9 cellular contexts compared by ENCODE assay signal in genomic region chr6:126180585-126180984, GRCh38.
DNase-seq lines count a peak whose midpoint lies in the region; ATAC-seq and TF ChIP-seq lines count a peak whose summit lies in the region.
"Had no signal": no experiment of that assay in that cellular context is flagged by ENCODE, and none has a peak within 500 bp of the region (broad histone marks: within the 10 kb centered on the region; RNA-seq: fewer than 3 reads in every experiment).

No MANE protein-coding gene starts in this region.

- H3K27ac ChIP-seq in upper lobe of right lung: no peak overlapping the region
- H3K27ac ChIP-seq in CD8-positive, alpha-beta memory T cell (ENCODE audit: low read depth, low read length): no peak overlapping the region
- H3K27ac ChIP-seq: Peyer's patch had no signal

- POLR2A ChIA-PET in CD8-positive, alpha-beta memory T cell (lab: Charles Lee): no interaction called here

- H3K4me3 ChIP-seq in upper lobe of right lung: no peak overlapping the region
- no peak overlapping the region for H3K4me3 ChIP-seq in CD8-positive, alpha-beta memory T cell (ENCODE audit: low read length)
- H3K4me3 ChIP-seq: Peyer's patch had no signal

- CTCF ChIA-PET in CD8-positive, alpha-beta memory T cell (lab: Charles Lee): no interaction called here

- H3K27me3 Mint-ChIP-seq in CD8-positive, alpha-beta memory T cell: no peaks in the 10 kb centered on the region

- no peaks in the 10 kb centered on the region for H3K4me1 ChIP-seq in upper lobe of right lung
- no peaks in the 10 kb centered on the region for H3K4me1 ChIP-seq in CD8-positive, alpha-beta memory T cell (ENCODE audit: insufficient read depth, low read length)

- no peaks in the 10 kb centered on the region for H3K36me3 ChIP-seq in upper lobe of right lung
- H3K36me3 ChIP-seq in CD8-positive, alpha-beta memory T cell (ENCODE audit: insufficient read depth, low read length): no peaks in the 10 kb centered on the region
- H3K36me3 ChIP-seq: Peyer's patch had no signal

- H3K9me3 ChIP-seq in upper lobe of right lung: no peaks in the 10 kb centered on the region
- no peaks in the 10 kb centered on the region for H3K9me3 ChIP-seq in CD8-positive, alpha-beta memory T cell (ENCODE audit: low read length)
- H3K9me3 ChIP-seq: Peyer's patch had no signal

- DNase-seq in AG09319 (ENCODE audit: extremely low read depth, low read depth) (peak; percentile 20), NCI-H226 (peak; percentile 71), fibroblast of peridontal ligament (ENCODE audit: extremely low read depth) (peak; percentile 68), NCI-H2171 (lab: John Stamatoyannopoulos, UW) (no peak), upper lobe of right lung (no peak)
- DNase-seq in CD8-positive, alpha-beta memory T cell: no peak
- DNase-seq: Peyer's patch had no signal

- no peak overlapping the region for H3K4me3 Mint-ChIP-seq in CD8-positive, alpha-beta memory T cell

- H3K9me3 Mint-ChIP-seq in CD8-positive, alpha-beta memory T cell: no peaks in the 10 kb centered on the region

- H3K27me3 ChIP-seq in upper lobe of right lung: no peaks in the 10 kb centered on the region
- no peaks in the 10 kb centered on the region for H3K27me3 ChIP-seq in CD8-positive, alpha-beta memory T cell (ENCODE audit: insufficient read depth, low read length, poor library complexity, severe bottlenecking)
- H3K27me3 ChIP-seq: Peyer's patch had no signal

- intact Hi-C loops in upper lobe of right lung (cut with DNase I): no loop called here

- no peak overlapping the region for H3K27ac Mint-ChIP-seq in CD8-positive, alpha-beta memory T cell

- TF ChIP-seq CTCF in AG09319 (IDR thresholded peaks at IDR 0.05; ENCODE audit: low read depth, low read length) (no peak), upper lobe of right lung (IDR thresholded peaks at IDR 0.05) (no peak)

- ATAC-seq in GM21529 (IDR thresholded peaks at IDR 0.05; ENCODE audit: unreplicated experiment): peak; percentile 35
- ATAC-seq in GM21360 (IDR thresholded peaks at IDR 0.05; ENCODE audit: unreplicated experiment): no peak
- no peak for ATAC-seq in upper lobe of right lung

- H3K4me1 Mint-ChIP-seq in CD8-positive, alpha-beta memory T cell: no peaks in the 10 kb centered on the region

- peaks cover 0 to 13% (median 2%) of the 10 kb centered on the region in 3 donors for H3K36me3 Mint-ChIP-seq in CD8-positive, alpha-beta memory T cell

Comparison
In these comparisons a context has a peak if more than half of its experiments do, and no peak if none do; other contexts are left out.
1. DNase-seq: peak in AG09319 (single experiment), NCI-H226 (single experiment) and fibroblast of peridontal ligament (single experiment); none in NCI-H2171 (single experiment), upper lobe of right lung (single experiment) and CD8-positive, alpha-beta memory T cell (0 of 5).